15 cellular contexts compared by ENCODE assay signal in the genomic region with DNA sequence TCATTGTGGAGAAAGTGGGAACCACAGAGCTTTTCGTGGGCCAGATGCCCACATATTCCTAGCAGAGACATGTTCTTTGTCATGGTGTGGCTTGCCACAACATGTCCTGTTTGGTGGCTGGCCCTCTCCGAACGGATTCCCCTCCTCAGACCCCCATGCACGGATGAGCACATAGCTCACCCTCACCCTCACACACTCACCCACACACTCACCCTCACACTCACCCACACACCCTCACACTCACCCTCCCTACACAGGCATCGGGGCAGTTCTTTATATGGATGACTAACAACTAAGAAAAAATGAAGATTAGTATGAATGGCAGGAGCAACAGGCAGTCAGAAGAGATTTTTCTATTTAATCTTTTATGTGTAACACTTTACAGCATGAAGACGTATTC.
"Had no signal": no experiment of that assay in that cellular context is flagged by ENCODE, and none has a peak within 500 bp of the region (broad histone marks: within the 10 kb centered on the region; RNA-seq: fewer than 3 reads in every experiment).

No MANE protein-coding gene starts in this region.

- H3K27me3 ChIP-seq: body of pancreas, gastroesophageal sphincter, neutrophil had no signal

- DNase-seq: activated CD4-positive, alpha-beta T cell treated with anti-CD3 and anti-CD28 coated beads, Interleukin-2, amount 10 ng/mL, durations not matched to agents 7 days and 5 days; activated CD4-positive, CD25-positive, alpha-beta regulatory T cell; activated naive CD8-positive, alpha-beta T cell treated with anti-CD3 and anti-CD28 coated beads for 36 hours; activated T-cell treated with anti-CD3 and anti-CD28 coated beads, Interleukin-2, amount 50 U/mL, for 24 hours; amygdala; body of pancreas; cerebellar nuclear complex; effector memory CD8-positive, alpha-beta T cell; left colon; naive thymus-derived CD4-positive, alpha-beta T cell; stimulated activated CD4-positive, alpha-beta T cell treated with anti-CD3 and anti-CD28 coated beads, Interleukin-2, amount 100 ng/mL, for 48 hours; stimulated activated naive CD8-positive, alpha-beta T cell treated with anti-CD3 and anti-CD28 coated beads, Interleukin-15, Interleukin-2, amounts not matched to agents 100 U/mL and 50 U/mL, for 24 hours had no signal

- ATAC-seq: body of pancreas; effector memory CD8-positive, alpha-beta T cell; gastroesophageal sphincter; left colon; naive thymus-derived CD4-positive, alpha-beta T cell; stimulated activated naive CD8-positive, alpha-beta T cell treated with anti-CD3 and anti-CD28 coated beads, Interleukin-15, Interleukin-2, amounts not matched to agents 100 U/mL and 50 U/mL, for 24 hours had no signal

- H3K9me3 ChIP-seq: body of pancreas, gastroesophageal sphincter, neutrophil had no signal

- H3K27ac ChIP-seq: body of pancreas, gastroesophageal sphincter, neutrophil had no signal

- H3K4me3 ChIP-seq: body of pancreas, gastroesophageal sphincter, lung had no signal
